Comparison of ENCODE assay signal across 15 cellular contexts in genomic region chr9:81825831-81826540, GRCh38.
DNase-seq lines count a peak whose midpoint lies in the region; ATAC-seq and TF ChIP-seq lines count a peak whose summit lies in the region.
"Had no signal": no experiment of that assay in that cellular context is flagged by ENCODE, and none has a peak within 500 bp of the region (broad histone marks: within the 10 kb centered on the region; RNA-seq: fewer than 3 reads in every experiment).

No MANE protein-coding gene starts in this region.

- DNase-seq in HT1080 (ENCODE audit: low read depth): peak; percentile 76
- DNase-seq in glutamatergic neuron: no peak
- DNase-seq in substantia nigra (lab: John Stamatoyannopoulos, UW): peak in 11 of 49 donors; percentile 11 to 59 (median 20)
- DNase-seq in NCI-H187 treated with DMSO at 0.1 percent for 48 hours (lab: John Stamatoyannopoulos, UW): no peak
- no peak for DNase-seq in natural killer cell treated with Interleukin-12 subunit alpha and Interleukin-12 subunit beta and Interleukin-15 and Interleukin-18, amount 100 ng/mL, for 72 hours (ENCODE audit: low spot score)
- DNase-seq: activated CD4-positive, alpha-beta T cell treated with anti-CD3 and anti-CD28 coated beads, Interleukin-2, amount 50 U/mL, for 1 hour; activated effector memory CD4-positive, alpha-beta T cell treated with Interleukin-2 at 50 U/mL for 16 hours; MM.1S; natural killer cell; NCI-H2171 treated with DMSO at 0.1 percent for 48 hours; OCI-M1; T-helper 9 cell; testis had no signal

- H3K9me3 Mint-ChIP-seq in glutamatergic neuron (ENCODE audit: unreplicated experiment): no peaks in the 10 kb centered on the region
- H3K9me3 Mint-ChIP-seq in natural killer cell treated with Interleukin-12 subunit alpha and Interleukin-12 subunit beta and Interleukin-15 and Interleukin-18, amount 100 ng/mL, for 72 hours: no peaks in the 10 kb centered on the region
- H3K9me3 Mint-ChIP-seq: natural killer cell had no signal

- no peak for ATAC-seq in GM18873 (IDR thresholded peaks at IDR 0.05; ENCODE audit: low FRiP score, unreplicated experiment)
- no peak for ATAC-seq in natural killer cell treated with Interleukin-12 subunit alpha and Interleukin-12 subunit beta and Interleukin-15 and Interleukin-18, amount 100 ng/mL, for 72 hours
- ATAC-seq: natural killer cell had no signal

- H3K27ac ChIP-seq in angular gyrus (ENCODE audit: low read depth, low read length) (peak overlapping the region; percentile 77), substantia nigra (ENCODE audit: low read depth, low read length, poor library complexity, severe bottlenecking) (peak overlapping the region; percentile 44)
- H3K27ac ChIP-seq: testis had no signal

- peaks cover 2% of the 10 kb centered on the region for H3K27me3 Mint-ChIP-seq in glutamatergic neuron (ENCODE audit: unreplicated experiment)
- H3K27me3 Mint-ChIP-seq in natural killer cell treated with Interleukin-12 subunit alpha and Interleukin-12 subunit beta and Interleukin-15 and Interleukin-18, amount 100 ng/mL, for 72 hours: no peaks in the 10 kb centered on the region

- H3K4me1 Mint-ChIP-seq in glutamatergic neuron (ENCODE audit: low read depth, unreplicated experiment): peaks cover 23% of the 10 kb centered on the region
- H3K4me1 Mint-ChIP-seq in natural killer cell treated with Interleukin-12 subunit alpha and Interleukin-12 subunit beta and Interleukin-15 and Interleukin-18, amount 100 ng/mL, for 72 hours (ENCODE audit: low read depth in 2 of 2): peaks cover 3 to 19% of the 10 kb centered on the region in 2 donors

- no peaks in the 10 kb centered on the region for H3K36me3 Mint-ChIP-seq in glutamatergic neuron (ENCODE audit: unreplicated experiment)
- no peaks in the 10 kb centered on the region for H3K36me3 Mint-ChIP-seq in natural killer cell treated with Interleukin-12 subunit alpha and Interleukin-12 subunit beta and Interleukin-15 and Interleukin-18, amount 100 ng/mL, for 72 hours
- H3K36me3 Mint-ChIP-seq: natural killer cell had no signal

- peak overlapping the region; percentile 43 for H3K27ac Mint-ChIP-seq in glutamatergic neuron (ENCODE audit: unreplicated experiment)
- H3K27ac Mint-ChIP-seq in natural killer cell treated with Interleukin-12 subunit alpha and Interleukin-12 subunit beta and Interleukin-15 and Interleukin-18, amount 100 ng/mL, for 72 hours: no peak overlapping the region
- H3K27ac Mint-ChIP-seq: natural killer cell had no signal

- H3K4me3 Mint-ChIP-seq in glutamatergic neuron (ENCODE audit: unreplicated experiment): no peak overlapping the region
- H3K4me3 Mint-ChIP-seq in natural killer cell treated with Interleukin-12 subunit alpha and Interleukin-12 subunit beta and Interleukin-15 and Interleukin-18, amount 100 ng/mL, for 72 hours: no peak overlapping the region
- H3K4me3 Mint-ChIP-seq: natural killer cell had no signal

- TF ChIP-seq CTCF in glutamatergic neuron (IDR thresholded peaks at IDR 0.05; ENCODE audit: partially characterized antibody, unreplicated experiment): no peak
